27 cellular contexts compared by ENCODE assay signal in genomic region chr2:64124168-64124567, GRCh38. TPM values are rescaled to one million over a fixed set of nuclear protein-coding genes. Genes with fewer than 3 reads are reported as not detected.
DNase-seq lines count a peak whose midpoint lies in the region; ATAC-seq, FAIRE-seq and TF ChIP-seq lines count a peak whose summit lies in the region.
"Had no signal": no experiment of that assay in that cellular context is flagged by ENCODE, and none has a peak within 500 bp of the region (broad histone marks: within the 10 kb centered on the region; RNA-seq: fewer than 3 reads in every experiment).

No MANE protein-coding gene starts in this region.

- H3K9me3 Mint-ChIP-seq in activated CD8-positive, alpha-beta T cell treated with anti-CD3 and anti-CD28 coated beads for 36 hours, result peaks cover 1% of the 10 kb centered on the region
- no peaks in the 10 kb centered on the region for H3K9me3 Mint-ChIP-seq in activated CD8-positive, alpha-beta T cell treated with anti-CD3 and anti-CD28 coated beads, Interleukin-2, amount 10 ng/mL, durations not matched to agents 7 days and 5 days (ENCODE audit: insufficient read depth)
- H3K9me3 Mint-ChIP-seq in nephron, result peaks cover 3% of the 10 kb centered on the region
- no peaks in the 10 kb centered on the region for H3K9me3 Mint-ChIP-seq in activated T-helper 17 cell treated with anti-CD3 and anti-CD28 coated beads, Interleukin-2, amount 50 U/mL, for 72 hours
- H3K9me3 Mint-ChIP-seq: CD4-positive, alpha-beta memory T cell had no signal

- peaks cover 12% of the 10 kb centered on the region for H3K4me1 ChIP-seq in GM23248 (ENCODE audit: insufficient read depth)
- H3K4me1 ChIP-seq: BLaER1 had no signal

- H3F3A ChIP-seq in GM23248 (ENCODE audit: insufficient read depth), result peaks cover 6% of the 10 kb centered on the region; the same call in 1 of the 2 replicates

- H3K27ac ChIP-seq in GM23248, result no peak overlapping the region
- H3K27ac ChIP-seq: 22Rv1, BLaER1, HL-60 had no signal

- no peak for DNase-seq in activated CD8-positive, alpha-beta T cell treated with anti-CD3 and anti-CD28 coated beads for 36 hours
- no peak for DNase-seq in activated CD8-positive, alpha-beta T cell treated with anti-CD3 and anti-CD28 coated beads, Interleukin-2, amount 10 ng/mL, durations not matched to agents 7 days and 5 days
- DNase-seq in GM23248 (no peak), hypothalamus (lab: John Stamatoyannopoulos, UW) (no peak)
- DNase-seq: ACHN; Caco-2; CD4-positive, alpha-beta memory T cell; DMS 273 treated with DMSO at 0.1 percent for 48 hours; DMS79 treated with DMSO at 0.1 percent for 48 hours; NCI-H1092; NCI-H1436; NCI-H187 treated with DMSO at 0.1 percent for 48 hours; NCI-H2107; NCI-H446 treated with DMSO at 0.1 percent for 48 hours; NCI-H526 treated with DMSO at 0.1 percent for 48 hours; Right ventricle myocardium superior had no signal

- no peaks in the 10 kb centered on the region for H3K36me3 ChIP-seq in GM23248 (ENCODE audit: low read depth)
- H3K36me3 ChIP-seq: BLaER1 had no signal

- no peaks in the 10 kb centered on the region for H3K9me3 ChIP-seq in GM23248 (ENCODE audit: low read depth)
- H3K9me3 ChIP-seq: Caco-2 had no signal

- H3K4me1 Mint-ChIP-seq in activated CD8-positive, alpha-beta T cell treated with anti-CD3 and anti-CD28 coated beads for 36 hours (ENCODE audit: low read depth), result peaks cover 66% of the 10 kb centered on the region
- H3K4me1 Mint-ChIP-seq in activated CD8-positive, alpha-beta T cell treated with anti-CD3 and anti-CD28 coated beads, Interleukin-2, amount 10 ng/mL, durations not matched to agents 7 days and 5 days (ENCODE audit: low read depth), result peaks cover 13% of the 10 kb centered on the region
- peaks cover 29% of the 10 kb centered on the region for H3K4me1 Mint-ChIP-seq in nephron
- peaks cover 22% of the 10 kb centered on the region for H3K4me1 Mint-ChIP-seq in activated T-helper 17 cell treated with anti-CD3 and anti-CD28 coated beads, Interleukin-2, amount 50 U/mL, for 72 hours

- H3K9me2 ChIP-seq in GM23248 (ENCODE audit: insufficient read depth), result no peaks in the 10 kb centered on the region

- H3K4me3 ChIP-seq in GM23248, result 0 out of 2 replicates have a peak overlapping the region, but pooled peaks have one; percentile 5
- H3K4me3 ChIP-seq: BLaER1, K562 had no signal

- H3K9ac ChIP-seq in GM23248, result no peak overlapping the region
- H3K9ac ChIP-seq: BLaER1 had no signal

- intact Hi-C loops in activated CD8-positive, alpha-beta T cell treated with anti-CD3 and anti-CD28 coated beads for 36 hours (cut with micrococcal nuclease), result no loop called here

- 61 to 67% methylated on average over 3 of the region's 3 CpGs for WGBS in GM23248 (ENCODE audit: low coverage in 1 of 2, low lambda C conversion rate in 2 of 2, missing lambda C conversion rate in 2 of 2), 2 experiments

- CTCF ChIA-PET in activated CD8-positive, alpha-beta T cell treated with anti-CD3 and anti-CD28 coated beads for 36 hours (lab: Charles Lee), result interaction anchor here (1.5 to 3.6 kb wide), 4 partner anchors 8 to 206 kb away, joined by 3 to 18 read pairs (median 4); no protein-coding TSS in a partner anchor
- CTCF ChIA-PET in activated CD8-positive, alpha-beta T cell treated with anti-CD3 and anti-CD28 coated beads, Interleukin-2, amount 10 ng/mL, durations not matched to agents 7 days and 5 days (lab: Charles Lee), result interaction anchor here (2.1 to 3.0 kb wide), 3 partner anchors 8 to 204 kb away, joined by 7 to 14 read pairs (median 8); no protein-coding TSS in a partner anchor

- TF ChIP-seq CTCF in activated CD8-positive, alpha-beta T cell treated with anti-CD3 and anti-CD28 coated beads for 36 hours (IDR thresholded peaks at IDR 0.05), result no peak
- no peak for TF ChIP-seq CTCF in nephron (IDR thresholded peaks at IDR 0.05; ENCODE audit: unreplicated experiment in 3 of 3)

- no peaks in the 10 kb centered on the region for H3K27me3 ChIP-seq in GM23248 (replicated peaks; ENCODE audit: insufficient read depth)
- H3K27me3 ChIP-seq: BLaER1 had no signal

- peak overlapping the region; percentile 10 for H3K27ac Mint-ChIP-seq in activated CD8-positive, alpha-beta T cell treated with anti-CD3 and anti-CD28 coated beads for 36 hours
- H3K27ac Mint-ChIP-seq in activated CD8-positive, alpha-beta T cell treated with anti-CD3 and anti-CD28 coated beads, Interleukin-2, amount 10 ng/mL, durations not matched to agents 7 days and 5 days, result no peak overlapping the region
- peak overlapping the region in 2 of 3 experiments; percentile 31 to 63 for H3K27ac Mint-ChIP-seq in nephron
- H3K27ac Mint-ChIP-seq in activated T-helper 17 cell treated with anti-CD3 and anti-CD28 coated beads, Interleukin-2, amount 50 U/mL, for 72 hours, result no peak overlapping the region

- H2AFZ ChIP-seq in GM23248, result no peak overlapping the region

- H4K20me1 ChIP-seq in GM23248 (ENCODE audit: insufficient read depth), result no peaks in the 10 kb centered on the region

- POLR2A ChIA-PET in activated CD8-positive, alpha-beta T cell treated with anti-CD3 and anti-CD28 coated beads for 36 hours (lab: Charles Lee), result interaction anchor here (0.8 to 1.0 kb wide), 2 partner anchors 18 to 80 kb away, joined by 3 to 4 read pairs; no protein-coding TSS in a partner anchor
- POLR2A ChIA-PET in activated CD8-positive, alpha-beta T cell treated with anti-CD3 and anti-CD28 coated beads, Interleukin-2, amount 10 ng/mL, durations not matched to agents 7 days and 5 days (lab: Charles Lee), result interaction anchor here (2.1 kb wide), 1 partner anchor 19 kb away, joined by 4 read pairs; no protein-coding TSS in a partner anchor

- no peak overlapping the region for H3K4me3 Mint-ChIP-seq in activated CD8-positive, alpha-beta T cell treated with anti-CD3 and anti-CD28 coated beads for 36 hours
- no peak overlapping the region for H3K4me3 Mint-ChIP-seq in activated CD8-positive, alpha-beta T cell treated with anti-CD3 and anti-CD28 coated beads, Interleukin-2, amount 10 ng/mL, durations not matched to agents 7 days and 5 days
- no peak overlapping the region for H3K4me3 Mint-ChIP-seq in nephron
- H3K4me3 Mint-ChIP-seq in activated T-helper 17 cell treated with anti-CD3 and anti-CD28 coated beads, Interleukin-2, amount 50 U/mL, for 72 hours, result no peak overlapping the region

- ATAC-seq in activated CD8-positive, alpha-beta T cell treated with anti-CD3 and anti-CD28 coated beads for 36 hours, result no peak
- ATAC-seq in activated CD8-positive, alpha-beta T cell treated with anti-CD3 and anti-CD28 coated beads, Interleukin-2, amount 10 ng/mL, durations not matched to agents 7 days and 5 days, result no peak
- no peak for ATAC-seq in HG03354 (IDR thresholded peaks at IDR 0.05; ENCODE audit: poor library complexity, severe bottlenecking, unreplicated experiment)
- no peak for ATAC-seq in activated T-helper 17 cell treated with anti-CD3 and anti-CD28 coated beads, Interleukin-2, amount 50 U/mL, for 72 hours (replicated peaks)
- ATAC-seq: HCT116, HepG2, K562 had no signal

- H3K79me2 ChIP-seq in GM23248 (ENCODE audit: insufficient read depth), result peaks cover 44% of the 10 kb centered on the region; the same call in 1 of the 2 replicates

- H3K36me3 Mint-ChIP-seq in activated CD8-positive, alpha-beta T cell treated with anti-CD3 and anti-CD28 coated beads for 36 hours (ENCODE audit: low read depth), result peaks cover 18% of the 10 kb centered on the region
- H3K36me3 Mint-ChIP-seq in activated CD8-positive, alpha-beta T cell treated with anti-CD3 and anti-CD28 coated beads, Interleukin-2, amount 10 ng/mL, durations not matched to agents 7 days and 5 days (ENCODE audit: low read depth), result peaks cover 17% of the 10 kb centered on the region
- H3K36me3 Mint-ChIP-seq in nephron (ENCODE audit: low read depth), result peaks cover 38% of the 10 kb centered on the region
- H3K36me3 Mint-ChIP-seq in activated T-helper 17 cell treated with anti-CD3 and anti-CD28 coated beads, Interleukin-2, amount 50 U/mL, for 72 hours (ENCODE audit: low read depth), result peaks cover 68% of the 10 kb centered on the region

- in situ Hi-C loops in GM23248 (cut with MboI), result no loop called here

- peak; percentile 43 for FAIRE-seq in colon (lab: Jason Lieb, UNC)
- FAIRE-seq: H1, HepG2, K562 had no signal

- peak overlapping the region; percentile 23 for H3K4me2 ChIP-seq in GM23248 (ENCODE audit: unreplicated experiment)
- H3K4me2 ChIP-seq: BLaER1 had no signal

- H3K27me3 Mint-ChIP-seq in activated CD8-positive, alpha-beta T cell treated with anti-CD3 and anti-CD28 coated beads for 36 hours, result no peaks in the 10 kb centered on the region
- H3K27me3 Mint-ChIP-seq in activated CD8-positive, alpha-beta T cell treated with anti-CD3 and anti-CD28 coated beads, Interleukin-2, amount 10 ng/mL, durations not matched to agents 7 days and 5 days (ENCODE audit: low read depth), result no peaks in the 10 kb centered on the region
- H3K27me3 Mint-ChIP-seq in nephron (ENCODE audit: low read depth), result no peaks in the 10 kb centered on the region
- H3K27me3 Mint-ChIP-seq in activated T-helper 17 cell treated with anti-CD3 and anti-CD28 coated beads, Interleukin-2, amount 50 U/mL, for 72 hours, result no peaks in the 10 kb centered on the region
- H3K27me3 Mint-ChIP-seq: CD4-positive, alpha-beta memory T cell had no signal

RNA-seq across cellular contexts. Expression of gene PELI1, which starts 20.1 kb away (rescaled TPM):
- 10 to 100 TPM; 29.8 to 39.2 TPM for total RNA-seq in activated CD8-positive, alpha-beta T cell treated with anti-CD3 and anti-CD28 coated beads for 36 hours
- 10 to 100 TPM; 21.1 to 21.9 TPM for total RNA-seq in activated CD8-positive, alpha-beta T cell treated with anti-CD3 and anti-CD28 coated beads, Interleukin-2, amount 10 ng/mL, durations not matched to agents 7 days and 5 days
- 2.1 and 7.8 TPM in 2 replicates for total RNA-seq in GM23248 (2014; rRNA removed; shearing (Covaris generic))
- polyA plus RNA-seq in GM23248 (2016; fragmentation: Nextera tagmentation; extraction: Ambion mirVana), result 2.7 and 2.8 TPM in 2 replicates
- total RNA-seq in activated T-helper 17 cell treated with anti-CD3 and anti-CD28 coated beads, Interleukin-2, amount 50 U/mL, for 72 hours, result 10 to 100 TPM; 57.4 to 59.7 TPM

Comparison
In these comparisons a context has a peak if more than half of its experiments do, and no peak if none do; other contexts are left out.
1. H3K27ac Mint-ChIP-seq: peak in activated CD8-positive, alpha-beta T cell treated with anti-CD3 and anti-CD28 coated beads for 36 hours (single experiment) and nephron (2 of 3); none in activated CD8-positive, alpha-beta T cell treated with anti-CD3 and anti-CD28 coated beads, Interleukin-2, amount 10 ng/mL, durations not matched to agents 7 days and 5 days (single experiment) and activated T-helper 17 cell treated with anti-CD3 and anti-CD28 coated beads, Interleukin-2, amount 50 U/mL, for 72 hours (single experiment).